17 cellular contexts compared by ENCODE assay signal in genomic region chr2:75633620-75634019, GRCh38. TPM values are rescaled to one million over a fixed set of nuclear protein-coding genes. Genes with fewer than 3 reads are reported as not detected.
DNase-seq lines count a peak whose midpoint lies in the region; ATAC-seq and TF ChIP-seq lines count a peak whose summit lies in the region.
"Had no signal": no experiment of that assay in that cellular context is flagged by ENCODE, and none has a peak within 500 bp of the region (broad histone marks: within the 10 kb centered on the region; RNA-seq: fewer than 3 reads in every experiment).

No MANE protein-coding gene starts in this region.

- CTCF ChIA-PET in SK-N-SH (lab: Yijun Ruan, JAX), result no interaction called here

- no peaks in the 10 kb centered on the region for H3K36me3 ChIP-seq in SK-N-SH (replicated peaks in 1 of 2; ENCODE audit: control insufficient read depth in 1 of 2, insufficient read depth in 2 of 2, low read length in 1 of 2)
- no peaks in the 10 kb centered on the region for H3K36me3 ChIP-seq in gastrocnemius medialis
- H3K36me3 ChIP-seq: BLaER1, HAP-1 had no signal

- TF ChIP-seq CTCF in SK-N-SH (IDR thresholded peaks at IDR 0.05) (no peak), gastrocnemius medialis (IDR thresholded peaks at IDR 0.05 in 4 of 5, conservative IDR thresholded peaks at IDR 0.05 in 1 of 5) (no peak)

- 0 out of 2 replicates have a peak overlapping the region, but pooled peaks have one; percentile 3 for H2AFZ ChIP-seq in SK-N-SH (ENCODE audit: low read depth)
- H2AFZ ChIP-seq: GM23248 had no signal

- TF ChIP-seq RAD21 in SK-N-SH (IDR thresholded peaks at IDR 0.05; ENCODE audit: low read length), result no peak

- no peaks in the 10 kb centered on the region for H3F3A ChIP-seq in SK-N-SH (replicated peaks; ENCODE audit: insufficient read depth)

- 45% methylated on average over 3 of the region's 3 CpGs for WGBS in SK-N-SH (ENCODE audit: low lambda C conversion rate)

- intact Hi-C loops in left cardiac atrium (cut with DNase I) (no loop called here), gastrocnemius medialis (cut with DNase I; ENCODE audit: low total_unique reads) (no loop called here)

- no peak overlapping the region for H3K9ac ChIP-seq in SK-N-SH
- H3K9ac ChIP-seq: BLaER1, GM23248 had no signal

- TF ChIP-seq EP300 in SK-N-SH (IDR thresholded peaks at IDR 0.05; ENCODE audit: borderline replicate concordance in 1 of 2, low read depth in 1 of 2, low read length in 1 of 2), result no peak

- H3K4me1 ChIP-seq in SK-N-SH (ENCODE audit: control insufficient read depth in 1 of 2, insufficient read depth in 2 of 2, low read depth in 1 of 2, low read length in 1 of 2), result peaks cover 8 to 12% of the 10 kb centered on the region in 2 experiments
- peaks cover 0 to 21% of the 10 kb centered on the region in 2 donors for H3K4me1 ChIP-seq in gastrocnemius medialis
- H3K4me1 ChIP-seq: A549, BLaER1, HAP-1 had no signal

- H3K9me2 ChIP-seq in SK-N-SH, result no peaks in the 10 kb centered on the region

- no peak overlapping the region for H3K4me3 ChIP-seq in SK-N-SH (ENCODE audit: low read depth in 2 of 2, low read length in 1 of 2)
- no peak overlapping the region for H3K4me3 ChIP-seq in gastrocnemius medialis
- H3K4me3 ChIP-seq: A549, BLaER1, GM23248, HAP-1 had no signal

- no peaks in the 10 kb centered on the region for H4K20me1 ChIP-seq in SK-N-SH (ENCODE audit: insufficient read depth)
- H4K20me1 ChIP-seq: BLaER1 had no signal

- H3K4me2 ChIP-seq in SK-N-SH, result no peak overlapping the region
- H3K4me2 ChIP-seq: A549, BLaER1 had no signal

- TF ChIP-seq POLR2A in gastrocnemius medialis (IDR thresholded peaks at IDR 0.05), result no peak

- no peak for DNase-seq in SK-N-SH
- no peak for DNase-seq in left cardiac atrium
- DNase-seq in gastrocnemius medialis, result no peak
- no peak for DNase-seq in substantia nigra (lab: John Stamatoyannopoulos, UW)
- DNase-seq in activated CD8-positive, alpha-beta memory T cell treated with anti-CD3 and anti-CD28 coated beads for 24 hours, result no peak
- DNase-seq: CD4-positive, alpha-beta memory T cell; DMS153; DMS79; GDM1; GM23248 had no signal

- no peaks in the 10 kb centered on the region for H3K79me2 ChIP-seq in SK-N-SH (ENCODE audit: insufficient read depth)

- no peaks in the 10 kb centered on the region for H3K9me3 ChIP-seq in SK-N-SH
- H3K9me3 ChIP-seq in gastrocnemius medialis, result no peaks in the 10 kb centered on the region
- H3K9me3 ChIP-seq: A549, BLaER1, HAP-1 had no signal

- H3K27me3 ChIP-seq in SK-N-SH (ENCODE audit: insufficient read depth) (no peaks in the 10 kb centered on the region; the same call in 1 of the 2 replicates), gastrocnemius medialis (no peaks in the 10 kb centered on the region)
- H3K27me3 ChIP-seq: BLaER1 had no signal

- in situ Hi-C loops in gastrocnemius medialis (cut with MboI; ENCODE audit: low sequenced_read_pairs in 4 of 4), result no loop called here

- POLR2A ChIA-PET in SK-N-SH (lab: Yijun Ruan, JAX), result no interaction called here

- no peak overlapping the region for H3K27ac ChIP-seq in SK-N-SH (ENCODE audit: low read depth in 2 of 2, low read length in 1 of 2)
- peak overlapping the region in 1 of 4 donors; percentile 14 for H3K27ac ChIP-seq in gastrocnemius medialis
- H3K27ac ChIP-seq in substantia nigra (ENCODE audit: low read depth, low read length, poor library complexity, severe bottlenecking), result no peak overlapping the region
- H3K27ac ChIP-seq: 22Rv1, A549, BLaER1, GM23248 had no signal

- ATAC-seq in SK-N-SH treated with all-trans-retinoic acid at 6 μM for 48 hours (no peak), left cardiac atrium (peak; percentile 55 to 77), gastrocnemius medialis (peak; percentile 69 to 89), GM19351 (IDR thresholded peaks at IDR 0.05; ENCODE audit: unreplicated experiment) (no peak)
- ATAC-seq: A549, HepG2 had no signal

TF ChIP-seq in SK-N-SH, 30 proteins besides CTCF, POLR2A, EP300 and RAD21:
- no peak for TF ChIP-seq ELF1 (IDR thresholded peaks at IDR 0.05)
- TF ChIP-seq POLR2AphosphoS5 (IDR thresholded peaks at IDR 0.05; ENCODE audit: low read depth, low read length), result no peak
- no peak for TF ChIP-seq NRF1 (IDR thresholded peaks at IDR 0.05; ENCODE audit: low read depth, low read length)
- no peak for TF ChIP-seq SMC3 (IDR thresholded peaks at IDR 0.05; ENCODE audit: low read depth, low read length)
- TF ChIP-seq MEF2A (IDR thresholded peaks at IDR 0.05; ENCODE audit: borderline replicate concordance, low read depth), result no peak
- no peak for TF ChIP-seq TCF12 (IDR thresholded peaks at IDR 0.05)
- TF ChIP-seq JUND (IDR thresholded peaks at IDR 0.05), result no peak
- TF ChIP-seq REST (IDR thresholded peaks at IDR 0.05; ENCODE audit: low read depth, low read length), result no peak
- no peak for TF ChIP-seq RCOR1 (IDR thresholded peaks at IDR 0.05; ENCODE audit: low read length)
- no peak for TF ChIP-seq MXI1 (IDR thresholded peaks at IDR 0.05; ENCODE audit: low read depth, low read length)
- TF ChIP-seq TEAD4 (IDR thresholded peaks at IDR 0.05; ENCODE audit: borderline replicate concordance, insufficient read depth), result no peak
- TF ChIP-seq FOXJ3 (CRISPR knock-in tag; IDR thresholded peaks at IDR 0.05), result no peak
TF ChIP-seq in SK-N-SH: peak in this region for 0.

TF ChIP-seq in SK-N-SH treated with all-trans-retinoic acid at 6 μM for 48 hours, 23 proteins besides CTCF, POLR2A, EP300 and RAD21:
- TF ChIP-seq ESRRG (CRISPR knock-in tag; IDR thresholded peaks at IDR 0.05) (no peak), BACH2 (CRISPR knock-in tag; IDR thresholded peaks at IDR 0.05; ENCODE audit: borderline replicate concordance) (no peak), ZNF70 (CRISPR knock-in tag; IDR thresholded peaks at IDR 0.05) (no peak), TOX (CRISPR knock-in tag; IDR thresholded peaks at IDR 0.05; ENCODE audit: borderline replicate concordance) (no peak), ZNF565 (CRISPR knock-in tag; conservative IDR thresholded peaks at IDR 0.05; ENCODE audit: low read depth) (no peak), GLIS3 (CRISPR knock-in tag; IDR thresholded peaks at IDR 0.05) (no peak), PPARA (CRISPR knock-in tag; IDR thresholded peaks at IDR 0.05; ENCODE audit: borderline replicate concordance) (no peak), CSDC2 (CRISPR knock-in tag; IDR thresholded peaks at IDR 0.05) (no peak), ISL1 (CRISPR knock-in tag; IDR thresholded peaks at IDR 0.05) (no peak), ZFP30 (CRISPR knock-in tag; IDR thresholded peaks at IDR 0.05) (no peak), SNAI2 (CRISPR knock-in tag; IDR thresholded peaks at IDR 0.05) (no peak), ZNF8 (CRISPR knock-in tag; IDR thresholded peaks at IDR 0.05) (no peak), CREB5 (CRISPR knock-in tag; IDR thresholded peaks at IDR 0.05; ENCODE audit: low read depth) (no peak)
- TF ChIP-seq, protein P1, sequence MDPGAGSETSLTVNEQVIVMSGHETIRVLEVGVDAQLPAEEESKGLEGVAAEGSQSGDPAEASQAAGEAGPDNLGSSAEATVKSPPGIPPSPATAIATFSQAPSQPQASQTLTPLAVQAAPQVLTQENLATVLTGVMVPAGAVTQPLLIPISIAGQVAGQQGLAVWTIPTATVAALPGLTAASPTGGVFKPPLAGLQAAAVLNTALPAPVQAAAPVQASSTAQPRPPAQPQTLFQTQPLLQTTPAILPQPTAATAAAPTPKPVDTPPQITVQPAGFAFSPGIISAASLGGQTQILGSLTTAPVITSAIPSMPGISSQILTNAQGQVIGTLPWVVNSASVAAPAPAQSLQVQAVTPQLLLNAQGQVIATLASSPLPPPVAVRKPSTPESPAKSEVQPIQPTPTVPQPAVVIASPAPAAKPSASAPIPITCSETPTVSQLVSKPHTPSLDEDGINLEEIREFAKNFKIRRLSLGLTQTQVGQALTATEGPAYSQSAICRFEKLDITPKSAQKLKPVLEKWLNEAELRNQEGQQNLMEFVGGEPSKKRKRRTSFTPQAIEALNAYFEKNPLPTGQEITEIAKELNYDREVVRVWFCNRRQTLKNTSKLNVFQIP (CRISPR knock-in tag; IDR thresholded peaks at IDR 0.05; ENCODE audit: borderline replicate concordance, low read depth), result no peak
- TF ChIP-seq, protein P2, sequence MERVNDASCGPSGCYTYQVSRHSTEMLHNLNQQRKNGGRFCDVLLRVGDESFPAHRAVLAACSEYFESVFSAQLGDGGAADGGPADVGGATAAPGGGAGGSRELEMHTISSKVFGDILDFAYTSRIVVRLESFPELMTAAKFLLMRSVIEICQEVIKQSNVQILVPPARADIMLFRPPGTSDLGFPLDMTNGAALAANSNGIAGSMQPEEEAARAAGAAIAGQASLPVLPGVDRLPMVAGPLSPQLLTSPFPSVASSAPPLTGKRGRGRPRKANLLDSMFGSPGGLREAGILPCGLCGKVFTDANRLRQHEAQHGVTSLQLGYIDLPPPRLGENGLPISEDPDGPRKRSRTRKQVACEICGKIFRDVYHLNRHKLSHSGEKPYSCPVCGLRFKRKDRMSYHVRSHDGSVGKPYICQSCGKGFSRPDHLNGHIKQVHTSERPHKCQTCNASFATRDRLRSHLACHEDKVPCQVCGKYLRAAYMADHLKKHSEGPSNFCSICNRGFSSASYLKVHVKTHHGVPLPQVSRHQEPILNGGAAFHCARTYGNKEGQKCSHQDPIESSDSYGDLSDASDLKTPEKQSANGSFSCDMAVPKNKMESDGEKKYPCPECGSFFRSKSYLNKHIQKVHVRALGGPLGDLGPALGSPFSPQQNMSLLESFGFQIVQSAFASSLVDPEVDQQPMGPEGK (CRISPR knock-in tag; IDR thresholded peaks at IDR 0.05; ENCODE audit: borderline replicate concordance), result no peak

RNA-seq across cellular contexts. Expression of gene MRPL19, which starts 13.0 kb away (rescaled TPM):
- 15.4 and 18.5 TPM in 2 replicates for polyA plus RNA-seq in SK-N-SH (2012; rRNA removed)
- polyA plus RNA-seq in SK-N-SH (2012; cell fraction: cytosol; rRNA removed), result 24.7 and 39.6 TPM in 2 replicates
- 8.2 and 8.3 TPM in 2 replicates for polyA plus RNA-seq in SK-N-SH (2012; cell fraction: nucleus; rRNA removed)
- total RNA-seq in left cardiac atrium, result 10 to 100 TPM; 40.4 to 46.1 TPM
- total RNA-seq in gastrocnemius medialis, result 10 to 100 TPM; 25.4 to 95.3 (median 69.8) TPM

Comparison
In these comparisons a context has a peak if more than half of its experiments do, and no peak if none do; other contexts are left out.
1. ATAC-seq: peak in left cardiac atrium (2 of 2) and gastrocnemius medialis (2 of 2); none in SK-N-SH treated with all-trans-retinoic acid at 6 μM for 48 hours (single experiment) and GM19351 (single experiment).